17 cellular contexts compared by ENCODE assay signal in the genomic region with DNA sequence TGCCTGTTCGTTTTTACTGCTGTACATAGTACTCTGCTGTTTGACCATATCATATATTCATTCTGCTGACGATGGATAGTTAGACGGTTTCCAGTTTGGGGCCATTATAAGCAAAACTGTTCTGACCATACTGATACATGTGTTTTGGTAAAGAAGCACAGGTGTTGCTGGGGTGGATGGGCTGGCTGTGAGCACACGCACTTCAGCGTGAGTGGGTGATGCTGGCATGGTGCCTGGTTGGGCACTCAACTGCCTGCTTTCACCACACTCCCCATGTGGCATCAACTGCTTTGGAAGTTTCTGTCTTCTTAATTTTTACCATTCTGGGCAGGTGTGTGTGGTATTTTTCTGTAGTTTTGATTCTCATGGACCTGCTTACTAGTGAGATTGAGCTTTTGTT. TPM values are rescaled to one million over a fixed set of nuclear protein-coding genes. Genes with fewer than 3 reads are reported as not detected.
DNase-seq lines count a peak whose midpoint lies in the region; ATAC-seq and TF ChIP-seq lines count a peak whose summit lies in the region.
"Had no signal": no experiment of that assay in that cellular context is flagged by ENCODE, and none has a peak within 500 bp of the region (broad histone marks: within the 10 kb centered on the region; RNA-seq: fewer than 3 reads in every experiment).

No MANE protein-coding gene starts in this region.

- no peaks in the 10 kb centered on the region for H3K36me3 ChIP-seq in heart right ventricle
- H3K36me3 ChIP-seq in KMS-11 (ENCODE audit: insufficient read depth) = no peaks in the 10 kb centered on the region
- H3K36me3 ChIP-seq in tibial artery = no peaks in the 10 kb centered on the region
- H3K36me3 ChIP-seq: thoracic aorta had no signal

- H3K79me2 ChIP-seq in KMS-11 (ENCODE audit: insufficient read depth, low read depth) = peaks cover 17% of the 10 kb centered on the region; the same call in 1 of the 2 replicates

- H2AFZ ChIP-seq in KMS-11 (ENCODE audit: low read depth) = no peak overlapping the region

- no peaks in the 10 kb centered on the region for H4K20me1 ChIP-seq in KMS-11 (ENCODE audit: insufficient read depth)

- H3K27ac Mint-ChIP-seq in activated naive CD8-positive, alpha-beta T cell treated with anti-CD3 and anti-CD28 coated beads for 36 hours = peak overlapping the region; percentile 43
- H3K27ac Mint-ChIP-seq: activated CD4-positive, alpha-beta T cell treated with anti-CD3 and anti-CD28 coated beads, Interleukin-2, amount 10 ng/mL, durations not matched to agents 24 days and 14 days; T-cell had no signal

- H3K4me3 Mint-ChIP-seq in activated naive CD8-positive, alpha-beta T cell treated with anti-CD3 and anti-CD28 coated beads for 36 hours = no peak overlapping the region
- H3K4me3 Mint-ChIP-seq: activated CD4-positive, alpha-beta T cell treated with anti-CD3 and anti-CD28 coated beads, Interleukin-2, amount 10 ng/mL, durations not matched to agents 24 days and 14 days had no signal

- TF ChIP-seq CTCF in heart right ventricle (IDR thresholded peaks at IDR 0.05) (no peak), KMS-11 (conservative IDR thresholded peaks at IDR 0.05; ENCODE audit: low read depth, low read length) (no peak), tibial artery (IDR thresholded peaks at IDR 0.05) (no peak)

- H3K4me2 ChIP-seq in KMS-11 = peak overlapping the region; percentile 81

- H3K27me3 ChIP-seq in heart right ventricle (no peaks in the 10 kb centered on the region), KMS-11 (ENCODE audit: insufficient read depth, low read depth) (no peaks in the 10 kb centered on the region), tibial artery (no peaks in the 10 kb centered on the region)
- H3K27me3 ChIP-seq: body of pancreas had no signal

- DNase-seq in left cardiac atrium = peak; percentile 48
- no peak for DNase-seq in heart right ventricle
- no peak for DNase-seq in activated naive CD8-positive, alpha-beta T cell treated with anti-CD3 and anti-CD28 coated beads for 36 hours
- no peak for DNase-seq in tibial artery
- no peak for DNase-seq in stimulated activated CD4-positive, alpha-beta T cell treated with anti-CD3 and anti-CD28 coated beads, Interleukin-2, amount 100 ng/mL, for 24 hours
- no peak for DNase-seq in NCI-H2081 (lab: John Stamatoyannopoulos, UW)
- DNase-seq: activated CD4-positive, alpha-beta T cell treated with anti-CD3 and anti-CD28 coated beads, Interleukin-2, amount 10 ng/mL, durations not matched to agents 24 days and 14 days; body of pancreas; GOT3; left ventricle myocardium superior; NCI-H1436 treated with DMSO at 0.1 percent for 48 hours; nucleus accumbens; SHP77; T-cell had no signal

- no peak overlapping the region for H3K4me3 ChIP-seq in heart right ventricle
- H3K4me3 ChIP-seq in KMS-11 (IDR thresholded peaks at IDR 0.05; ENCODE audit: insufficient read depth, low read depth, low read length) = no peak overlapping the region
- no peak overlapping the region for H3K4me3 ChIP-seq in tibial artery
- H3K4me3 ChIP-seq: body of pancreas, thoracic aorta had no signal

- peaks cover 8 to 92% (median 60%) of the 10 kb centered on the region in 9 donors for H3K4me1 ChIP-seq in heart right ventricle
- peaks cover 81% of the 10 kb centered on the region for H3K4me1 ChIP-seq in KMS-11 (ENCODE audit: low read depth, poor library complexity, severe bottlenecking)
- H3K4me1 ChIP-seq in tibial artery = peaks cover 0 to 98% (median 57%) of the 10 kb centered on the region in 4 donors
- H3K4me1 ChIP-seq: body of pancreas had no signal

- peaks cover 24% of the 10 kb centered on the region for H3K36me3 Mint-ChIP-seq in activated naive CD8-positive, alpha-beta T cell treated with anti-CD3 and anti-CD28 coated beads for 36 hours

- WGBS in heart right ventricle, 2 donors = 48 to 72% methylated on average over 5 of the region's 5 CpGs

- no peaks in the 10 kb centered on the region for H3K27me3 Mint-ChIP-seq in activated naive CD8-positive, alpha-beta T cell treated with anti-CD3 and anti-CD28 coated beads for 36 hours
- H3K27me3 Mint-ChIP-seq: activated CD4-positive, alpha-beta T cell treated with anti-CD3 and anti-CD28 coated beads, Interleukin-2, amount 10 ng/mL, durations not matched to agents 24 days and 14 days; T-cell had no signal

- intact Hi-C loops in left cardiac atrium (cut with DNase I) = no loop called here
- intact Hi-C loops in heart right ventricle (cut with DNase I) = loop anchor here in 1 of 10 donors (5.0 kb wide), 1 partner anchor 34 kb away; no protein-coding TSS in a partner anchor
- intact Hi-C loops in tibial artery (cut with DNase I; ENCODE audit: low total_unique reads) = loop anchor here (2.0 kb wide), 1 partner anchor 15 kb away; no protein-coding TSS in a partner anchor

- peaks cover 68% of the 10 kb centered on the region for H3K4me1 Mint-ChIP-seq in activated naive CD8-positive, alpha-beta T cell treated with anti-CD3 and anti-CD28 coated beads for 36 hours

- peak overlapping the region in 2 of 10 donors; percentile 12 to 21 for H3K27ac ChIP-seq in heart right ventricle
- peak overlapping the region; percentile 85 for H3K27ac ChIP-seq in KMS-11
- peak overlapping the region; percentile 75 to 76 for H3K27ac ChIP-seq in tibial artery
- H3K27ac ChIP-seq: body of pancreas, thoracic aorta had no signal

- ATAC-seq in left cardiac atrium (peak; percentile 40 to 43), heart right ventricle (no peak)
- ATAC-seq: activated naive CD4-positive, alpha-beta T cell treated with anti-CD3 and anti-CD28 coated beads, Interleukin-2, amount 50 U/mL, for 72 hours; body of pancreas; left ventricle myocardium superior; T-cell had no signal

- peaks cover 2% of the 10 kb centered on the region for H3K9me3 Mint-ChIP-seq in activated naive CD8-positive, alpha-beta T cell treated with anti-CD3 and anti-CD28 coated beads for 36 hours
- H3K9me3 Mint-ChIP-seq: activated CD4-positive, alpha-beta T cell treated with anti-CD3 and anti-CD28 coated beads, Interleukin-2, amount 10 ng/mL, durations not matched to agents 24 days and 14 days; activated naive CD4-positive, alpha-beta T cell treated with anti-CD3 and anti-CD28 coated beads, Interleukin-2, amount 50 U/mL, for 72 hours; T-cell had no signal

- H3K9me3 ChIP-seq in heart right ventricle = no peaks in the 10 kb centered on the region
- H3K9me3 ChIP-seq in tibial artery = no peaks in the 10 kb centered on the region
- H3K9me3 ChIP-seq: body of pancreas, thoracic aorta had no signal

- peak overlapping the region; percentile 17; the same call in 1 of the 2 replicates for H3K9ac ChIP-seq in KMS-11

RNA-seq across cellular contexts. Expression of a gene that starts 37.3 kb away (rescaled TPM):
- total RNA-seq in left cardiac atrium = 10 to 100 TPM; 20.6 to 21.7 TPM
- 10 to 100 TPM; 11.8 to 21.2 (median 13.5) TPM for total RNA-seq in heart right ventricle
- polyA plus RNA-seq in heart right ventricle = 10 to 100 TPM in 1 of 2 donors, 1 to 10 TPM in 1; 7.4 to 17.3 TPM
- 10 to 100 TPM; 39.6 to 41.9 TPM for total RNA-seq in activated naive CD8-positive, alpha-beta T cell treated with anti-CD3 and anti-CD28 coated beads for 36 hours

Comparison
In these comparisons a context has a peak if more than half of its experiments do, and no peak if none do; other contexts are left out.
1. ATAC-seq: peak in left cardiac atrium (2 of 2); none in heart right ventricle (0 of 8).